ENCODE assay signal across 1 cellular context in genomic region chr7:66609176-66609575, GRCh38.
TF ChIP-seq lines count a peak whose summit lies in the region.

No MANE protein-coding gene starts in this region.

TF ChIP-seq in K562, 482 proteins besides CTCF, POLR2A, EP300 and RAD21 (continued from another document):
- no peak for TF ChIP-seq AFF1 (IDR thresholded peaks at IDR 0.05; ENCODE audit: low read depth in 1 of 2, partially characterized antibody in 2 of 2)
- no peak for TF ChIP-seq ZNF639 (CRISPR knock-in tag; conservative IDR thresholded peaks at IDR 0.05 in 1 of 2, IDR thresholded peaks at IDR 0.05 in 1 of 2)
- no peak for TF ChIP-seq CXXC5 (CRISPR knock-in tag; IDR thresholded peaks at IDR 0.05)
- no peak for TF ChIP-seq E2F6 (IDR thresholded peaks at IDR 0.05; ENCODE audit: borderline replicate concordance in 1 of 2, extremely low read depth in 1 of 2, insufficient read depth in 1 of 2, insufficient read length in 1 of 2, low read depth in 1 of 2, low read length in 1 of 2, poor library complexity in 1 of 2, severe bottlenecking in 1 of 2)
- TF ChIP-seq ZNF121 (CRISPR knock-in tag; conservative IDR thresholded peaks at IDR 0.05): no peak
- TF ChIP-seq ZNF124 (CRISPR knock-in tag; IDR thresholded peaks at IDR 0.05): no peak
- TF ChIP-seq ELF4 (CRISPR knock-in tag; IDR thresholded peaks at IDR 0.05): no peak
